Comparison of ENCODE assay signal across 7 cellular contexts in the genomic region with DNA sequence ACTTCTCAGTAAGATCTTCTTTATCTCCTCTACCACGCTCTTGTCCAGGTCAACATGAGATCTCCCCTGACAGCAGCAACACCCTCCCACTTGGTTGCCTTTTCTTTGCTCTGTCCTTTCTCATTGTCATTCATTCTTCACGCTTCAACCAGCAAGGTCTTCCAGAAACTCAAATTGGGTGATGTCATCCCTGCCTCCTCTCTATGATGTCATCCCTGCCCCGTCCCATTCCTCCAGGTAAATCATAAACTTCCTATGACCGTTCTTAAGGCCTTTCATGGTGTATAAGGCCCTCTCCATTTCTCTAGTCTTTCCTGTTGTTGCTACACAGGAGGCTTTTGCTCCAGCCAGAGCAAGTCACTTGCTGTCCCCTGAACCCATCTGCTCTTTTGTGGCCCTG. TPM values are rescaled to one million over a fixed set of nuclear protein-coding genes. Genes with fewer than 3 reads are reported as not detected.
"Had no signal": no experiment of that assay in that cellular context is flagged by ENCODE, and none has a peak within 500 bp of the region (broad histone marks: within the 10 kb centered on the region; RNA-seq: fewer than 3 reads in every experiment).

No MANE protein-coding gene starts in this region.

- DNase-seq: H9, HCEC 1CT, HFFc6, KBM-7 had no signal

- H2AFZ ChIP-seq: GM23338 had no signal

- H3K4me3 ChIP-seq: GM23338 had no signal

- H3K27ac ChIP-seq: KMS-11 had no signal

- H3K4me2 ChIP-seq: GM23338, KMS-11 had no signal

- ATAC-seq: GM23338 had no signal

RNA-seq across cellular contexts. Expression of a gene that starts 17.7 kb away (rescaled TPM):
- total RNA-seq: HFFc6, HT-29 had no signal
